10 cellular contexts compared by ENCODE assay signal in the genomic region with DNA sequence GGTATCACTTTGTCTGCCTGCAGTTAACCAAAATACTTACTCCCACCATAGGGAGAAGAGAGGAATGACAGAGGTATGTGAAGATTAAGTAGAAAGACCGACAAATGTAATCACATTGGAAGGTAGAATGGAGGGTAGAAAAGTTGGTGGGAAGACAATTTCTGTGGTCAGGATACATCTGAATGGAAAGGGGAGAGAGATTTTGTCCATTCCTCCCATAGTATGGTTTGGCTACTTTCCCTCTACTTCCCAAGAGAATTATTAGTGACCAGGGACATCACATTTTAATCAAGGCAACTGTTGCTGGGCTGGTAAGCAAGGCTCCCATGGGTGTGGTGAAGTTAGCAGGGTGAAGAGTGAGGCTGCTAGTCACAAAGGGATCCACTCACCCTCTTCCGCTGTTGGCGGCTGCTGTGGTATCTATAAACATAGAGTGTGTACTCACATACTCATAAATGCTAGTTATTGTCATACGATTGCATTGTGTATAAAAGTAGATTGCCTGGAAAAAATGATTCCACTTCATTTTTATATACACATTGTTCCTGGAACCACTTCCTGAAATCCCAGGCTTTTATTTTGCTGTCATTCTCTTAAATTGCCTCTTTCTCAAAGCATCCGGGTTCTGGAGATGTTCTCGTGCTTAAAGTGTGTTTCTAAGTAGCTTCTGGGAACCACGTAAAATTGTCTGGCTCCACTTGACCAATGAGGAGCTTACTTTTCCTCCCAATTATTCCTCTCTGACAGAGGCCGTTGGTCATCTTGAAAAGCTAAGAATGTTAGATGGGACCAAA.
DNase-seq lines count a peak whose midpoint lies in the region; ATAC-seq lines count a peak whose summit lies in the region.
"Had no signal": no experiment of that assay in that cellular context is flagged by ENCODE, and none has a peak within 500 bp of the region (broad histone marks: within the 10 kb centered on the region; RNA-seq: fewer than 3 reads in every experiment).

No MANE protein-coding gene starts in this region.

- POLR2A ChIA-PET in CD4-positive, alpha-beta memory T cell (lab: Charles Lee; ENCODE audit: partially characterized antibody), result interaction anchor here (0.6 to 1.8 kb wide), 6 partner anchors 96 to 413 kb away, joined by 3 to 9 read pairs (median 4); partner anchors contain the start of gene ZFP36L1
- POLR2A ChIA-PET in activated naive CD8-positive, alpha-beta T cell treated with anti-CD3 and anti-CD28 coated beads, Interleukin-2, amount 10 ng/mL, durations not matched to agents 7 days and 5 days (lab: Charles Lee), result no interaction called here

- H3K4me3 ChIP-seq in CD4-positive, alpha-beta memory T cell (ENCODE audit: low read length in 2 of 2), result no peak overlapping the region
- H3K4me3 ChIP-seq: thyroid gland had no signal

- DNase-seq in CD4-positive, alpha-beta memory T cell, result peak; percentile 21 to 51 (median 39)
- DNase-seq in activated naive CD8-positive, alpha-beta T cell treated with anti-CD3 and anti-CD28 coated beads, Interleukin-2, amount 10 ng/mL, durations not matched to agents 7 days and 5 days, result no peak
- DNase-seq in naive B cell, result no peak
- no peak for DNase-seq in SKM-1 (lab: John Stamatoyannopoulos, UW; ENCODE audit: unreplicated experiment)
- DNase-seq in SW 1271 (lab: John Stamatoyannopoulos, UW), result no peak
- no peak for DNase-seq in glomerular visceral epithelial cell (ENCODE audit: extremely low spot score)
- DNase-seq: thyroid gland had no signal

- H3K27ac ChIP-seq in CD4-positive, alpha-beta memory T cell (ENCODE audit: low read depth, low read length), result peak overlapping the region; percentile 16

- no peaks in the 10 kb centered on the region for H3K9me3 ChIP-seq in CD4-positive, alpha-beta memory T cell (ENCODE audit: control insufficient read depth in 1 of 2, low read length in 2 of 2)
- H3K9me3 ChIP-seq: thyroid gland had no signal

- H3K36me3 Mint-ChIP-seq in CD4-positive, alpha-beta memory T cell, result no peaks in the 10 kb centered on the region
- peaks cover 4% of the 10 kb centered on the region for H3K36me3 Mint-ChIP-seq in IgD-negative memory B cell
- peaks cover 2% of the 10 kb centered on the region for H3K36me3 Mint-ChIP-seq in activated naive CD8-positive, alpha-beta T cell treated with anti-CD3 and anti-CD28 coated beads, Interleukin-2, amount 10 ng/mL, durations not matched to agents 7 days and 5 days
- no peaks in the 10 kb centered on the region for H3K36me3 Mint-ChIP-seq in naive B cell

- intact Hi-C loops in CD4-positive, alpha-beta memory T cell (cut with micrococcal nuclease), result no loop called here

- peaks cover 29 to 57% (median 46%) of the 10 kb centered on the region in 4 donors for H3K4me1 Mint-ChIP-seq in CD4-positive, alpha-beta memory T cell
- peaks cover 31 to 47% (median 37%) of the 10 kb centered on the region in 3 donors for H3K4me1 Mint-ChIP-seq in IgD-negative memory B cell
- H3K4me1 Mint-ChIP-seq in activated naive CD8-positive, alpha-beta T cell treated with anti-CD3 and anti-CD28 coated beads, Interleukin-2, amount 10 ng/mL, durations not matched to agents 7 days and 5 days, result peaks cover 30% of the 10 kb centered on the region
- peaks cover 34 to 61% (median 48%) of the 10 kb centered on the region in 3 donors for H3K4me1 Mint-ChIP-seq in naive B cell

- H3K4me1 ChIP-seq in CD4-positive, alpha-beta memory T cell (ENCODE audit: insufficient read depth, low read length), result peaks cover 58% of the 10 kb centered on the region

- no peaks in the 10 kb centered on the region for H3K27me3 ChIP-seq in CD4-positive, alpha-beta memory T cell (ENCODE audit: insufficient read depth, low read length)
- H3K27me3 ChIP-seq: thyroid gland had no signal

- no peaks in the 10 kb centered on the region for H3K36me3 ChIP-seq in CD4-positive, alpha-beta memory T cell (ENCODE audit: insufficient read depth, low read length)
- H3K36me3 ChIP-seq: thyroid gland had no signal

- ATAC-seq in activated naive CD8-positive, alpha-beta T cell treated with anti-CD3 and anti-CD28 coated beads, Interleukin-2, amount 10 ng/mL, durations not matched to agents 7 days and 5 days (ENCODE audit: low read depth), result peak; percentile 75
- ATAC-seq in naive B cell (ENCODE audit: low read depth in 2 of 2), result no peak
- ATAC-seq in GM19467 (IDR thresholded peaks at IDR 0.05; ENCODE audit: unreplicated experiment), result no peak
- ATAC-seq: Panc1 had no signal

- no peaks in the 10 kb centered on the region for H3K9me3 Mint-ChIP-seq in CD4-positive, alpha-beta memory T cell
- H3K9me3 Mint-ChIP-seq in IgD-negative memory B cell, result no peaks in the 10 kb centered on the region
- H3K9me3 Mint-ChIP-seq in activated naive CD8-positive, alpha-beta T cell treated with anti-CD3 and anti-CD28 coated beads, Interleukin-2, amount 10 ng/mL, durations not matched to agents 7 days and 5 days, result no peaks in the 10 kb centered on the region
- peaks cover 0 to 5% (median 0%) of the 10 kb centered on the region in 7 donors for H3K9me3 Mint-ChIP-seq in naive B cell

- H3K27ac Mint-ChIP-seq in CD4-positive, alpha-beta memory T cell, result peak overlapping the region; percentile 32 to 95 (median 75)
- peak overlapping the region in 2 of 3 donors; percentile 15 to 39 for H3K27ac Mint-ChIP-seq in IgD-negative memory B cell
- H3K27ac Mint-ChIP-seq in activated naive CD8-positive, alpha-beta T cell treated with anti-CD3 and anti-CD28 coated beads, Interleukin-2, amount 10 ng/mL, durations not matched to agents 7 days and 5 days, result peak overlapping the region; percentile 70
- H3K27ac Mint-ChIP-seq in naive B cell, result peak overlapping the region in 5 of 6 donors; percentile 5 to 89 (median 69)

- no peaks in the 10 kb centered on the region for H3K27me3 Mint-ChIP-seq in CD4-positive, alpha-beta memory T cell
- H3K27me3 Mint-ChIP-seq in IgD-negative memory B cell, result no peaks in the 10 kb centered on the region
- H3K27me3 Mint-ChIP-seq in activated naive CD8-positive, alpha-beta T cell treated with anti-CD3 and anti-CD28 coated beads, Interleukin-2, amount 10 ng/mL, durations not matched to agents 7 days and 5 days, result no peaks in the 10 kb centered on the region
- H3K27me3 Mint-ChIP-seq in naive B cell, result no peaks in the 10 kb centered on the region

- CTCF ChIA-PET in CD4-positive, alpha-beta memory T cell (lab: Charles Lee; ENCODE audit: partially characterized antibody), result interaction anchor here (0.9 to 1.6 kb wide), 4 partner anchors 9 to 438 kb away, joined by 3 to 4 read pairs (median 4); no protein-coding TSS in a partner anchor

- peak overlapping the region in 7 of 8 donors; percentile 17 to 75 (median 30) for H3K4me3 Mint-ChIP-seq in CD4-positive, alpha-beta memory T cell
- peak overlapping the region in 1 of 4 donors; percentile 0 for H3K4me3 Mint-ChIP-seq in IgD-negative memory B cell
- H3K4me3 Mint-ChIP-seq in activated naive CD8-positive, alpha-beta T cell treated with anti-CD3 and anti-CD28 coated beads, Interleukin-2, amount 10 ng/mL, durations not matched to agents 7 days and 5 days, result peak overlapping the region; percentile 44
- no peak overlapping the region for H3K4me3 Mint-ChIP-seq in naive B cell

Comparison
In these comparisons a context has a peak if more than half of its experiments do, and no peak if none do; other contexts are left out.
1. DNase-seq: peak in CD4-positive, alpha-beta memory T cell (5 of 5); none in activated naive CD8-positive, alpha-beta T cell treated with anti-CD3 and anti-CD28 coated beads, Interleukin-2, amount 10 ng/mL, durations not matched to agents 7 days and 5 days (single experiment), naive B cell (single experiment), SKM-1 (single experiment), SW 1271 (0 of 2) and glomerular visceral epithelial cell (single experiment).
2. H3K4me3 Mint-ChIP-seq: peak in CD4-positive, alpha-beta memory T cell (7 of 8) and activated naive CD8-positive, alpha-beta T cell treated with anti-CD3 and anti-CD28 coated beads, Interleukin-2, amount 10 ng/mL, durations not matched to agents 7 days and 5 days (single experiment); none in naive B cell (0 of 8).
3. Peak in every context shown above with its lines, with median percentiles within 50 percentile points of each other: H3K27ac Mint-ChIP-seq.